Comparison of ENCODE assay signal across 1 cellular context in the genomic region with DNA sequence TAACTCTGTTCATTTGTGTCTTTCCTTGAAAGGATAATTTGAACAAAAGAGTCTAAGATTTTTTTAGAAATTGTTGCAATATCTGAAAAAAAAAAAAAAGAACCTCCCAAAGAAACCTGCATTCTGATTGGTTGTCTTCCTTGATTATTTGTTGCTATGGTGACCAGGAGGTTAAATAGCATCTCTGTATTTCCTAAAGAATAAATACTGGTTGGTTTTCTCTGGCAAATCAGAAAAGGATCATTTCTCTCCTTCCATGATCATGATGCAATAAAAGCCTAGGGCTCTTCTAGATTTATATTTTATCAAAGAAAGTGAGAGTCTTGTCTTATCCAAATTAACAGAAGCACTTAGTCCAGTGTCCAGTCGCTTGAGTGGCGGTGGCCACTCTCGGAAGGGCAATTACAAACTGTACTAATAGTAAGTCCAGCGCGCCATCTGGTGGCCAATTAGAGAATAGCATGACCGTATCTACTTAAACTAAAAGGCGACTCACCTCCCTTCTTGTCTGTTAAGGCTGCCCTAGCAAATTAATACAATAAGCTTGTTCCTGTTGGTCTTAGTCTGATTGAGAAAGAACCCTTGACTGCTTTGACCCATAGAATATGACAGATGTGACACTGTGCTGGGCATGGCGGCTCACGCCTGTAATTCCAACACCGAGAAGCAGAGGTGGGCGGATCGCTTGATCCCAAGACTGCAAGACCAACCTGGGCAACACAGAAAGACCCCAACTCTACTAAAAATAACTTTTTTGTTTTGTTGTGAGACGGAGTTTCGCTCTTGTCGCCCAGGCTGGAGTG.
TF ChIP-seq lines count a peak whose summit lies in the region.

No MANE protein-coding gene starts in this region.

TF ChIP-seq in K562, 482 proteins besides CTCF, POLR2A, EP300 and RAD21 (continued from another document):
- no peak for TF ChIP-seq MIER1 (IDR thresholded peaks at IDR 0.05; ENCODE audit: low read depth)
- TF ChIP-seq CC2D1A (IDR thresholded peaks at IDR 0.05) = 0 out of 2 replicates have a peak, but pooled peaks have one; percentile 63
- TF ChIP-seq SMARCA5 (IDR thresholded peaks at IDR 0.05) = no peak
- no peak for TF ChIP-seq TAF9B (IDR thresholded peaks at IDR 0.05; ENCODE audit: partially characterized antibody)
- peak; percentile 85 for TF ChIP-seq SMC3 (conservative IDR thresholded peaks at IDR 0.05; ENCODE audit: insufficient read depth, low read depth, low read length)
- peak; percentile 71 for TF ChIP-seq ZNF384 (IDR thresholded peaks at IDR 0.05; ENCODE audit: low read depth, low read length)
- TF ChIP-seq FOXP1 (CRISPR knock-in tag; IDR thresholded peaks at IDR 0.05) = no peak
- TF ChIP-seq, protein P1, sequence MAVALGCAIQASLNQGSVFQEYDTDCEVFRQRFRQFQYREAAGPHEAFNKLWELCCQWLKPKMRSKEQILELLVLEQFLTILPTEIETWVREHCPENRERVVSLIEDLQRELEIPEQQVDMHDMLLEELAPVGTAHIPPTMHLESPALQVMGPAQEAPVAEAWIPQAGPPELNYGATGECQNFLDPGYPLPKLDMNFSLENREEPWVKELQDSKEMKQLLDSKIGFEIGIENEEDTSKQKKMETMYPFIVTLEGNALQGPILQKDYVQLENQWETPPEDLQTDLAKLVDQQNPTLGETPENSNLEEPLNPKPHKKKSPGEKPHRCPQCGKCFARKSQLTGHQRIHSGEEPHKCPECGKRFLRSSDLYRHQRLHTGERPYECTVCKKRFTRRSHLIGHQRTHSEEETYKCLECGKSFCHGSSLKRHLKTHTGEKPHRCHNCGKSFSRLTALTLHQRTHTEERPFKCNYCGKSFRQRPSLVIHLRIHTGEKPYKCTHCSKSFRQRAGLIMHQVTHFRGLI (CRISPR knock-in tag; IDR thresholded peaks at IDR 0.05) = no peak
- TF ChIP-seq HNRNPL (IDR thresholded peaks at IDR 0.05; ENCODE audit: low read depth, low read length) = no peak
- TF ChIP-seq, protein P2, sequence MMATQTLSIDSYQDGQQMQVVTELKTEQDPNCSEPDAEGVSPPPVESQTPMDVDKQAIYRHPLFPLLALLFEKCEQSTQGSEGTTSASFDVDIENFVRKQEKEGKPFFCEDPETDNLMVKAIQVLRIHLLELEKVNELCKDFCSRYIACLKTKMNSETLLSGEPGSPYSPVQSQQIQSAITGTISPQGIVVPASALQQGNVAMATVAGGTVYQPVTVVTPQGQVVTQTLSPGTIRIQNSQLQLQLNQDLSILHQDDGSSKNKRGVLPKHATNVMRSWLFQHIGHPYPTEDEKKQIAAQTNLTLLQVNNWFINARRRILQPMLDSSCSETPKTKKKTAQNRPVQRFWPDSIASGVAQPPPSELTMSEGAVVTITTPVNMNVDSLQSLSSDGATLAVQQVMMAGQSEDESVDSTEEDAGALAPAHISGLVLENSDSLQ (IDR thresholded peaks at IDR 0.05) = peak; percentile 82
- peak in 1 of 2 experiments; percentile 31; a peak in 1 of 4 replicates for TF ChIP-seq KDM1A (IDR thresholded peaks at IDR 0.05)
- peak; percentile 65 for TF ChIP-seq DACH1 (IDR thresholded peaks at IDR 0.05; ENCODE audit: partially characterized antibody)
- TF ChIP-seq HDAC2 (IDR thresholded peaks at IDR 0.05) = peak; percentile 45; the same call in 1 of the 2 replicates
- TF ChIP-seq NCOA4 (IDR thresholded peaks at IDR 0.05; ENCODE audit: partially characterized antibody) = no peak
- TF ChIP-seq CEBPB (tag; IDR thresholded peaks at IDR 0.05) = peak; percentile 40; the same call in 1 of the 2 replicates
- TF ChIP-seq RFX1 (IDR thresholded peaks at IDR 0.05) = peak; percentile 93
- TF ChIP-seq KLF16 (IDR thresholded peaks at IDR 0.05) = 0 out of 2 replicates have a peak, but pooled peaks have one; percentile 28
- TF ChIP-seq, protein P3, sequence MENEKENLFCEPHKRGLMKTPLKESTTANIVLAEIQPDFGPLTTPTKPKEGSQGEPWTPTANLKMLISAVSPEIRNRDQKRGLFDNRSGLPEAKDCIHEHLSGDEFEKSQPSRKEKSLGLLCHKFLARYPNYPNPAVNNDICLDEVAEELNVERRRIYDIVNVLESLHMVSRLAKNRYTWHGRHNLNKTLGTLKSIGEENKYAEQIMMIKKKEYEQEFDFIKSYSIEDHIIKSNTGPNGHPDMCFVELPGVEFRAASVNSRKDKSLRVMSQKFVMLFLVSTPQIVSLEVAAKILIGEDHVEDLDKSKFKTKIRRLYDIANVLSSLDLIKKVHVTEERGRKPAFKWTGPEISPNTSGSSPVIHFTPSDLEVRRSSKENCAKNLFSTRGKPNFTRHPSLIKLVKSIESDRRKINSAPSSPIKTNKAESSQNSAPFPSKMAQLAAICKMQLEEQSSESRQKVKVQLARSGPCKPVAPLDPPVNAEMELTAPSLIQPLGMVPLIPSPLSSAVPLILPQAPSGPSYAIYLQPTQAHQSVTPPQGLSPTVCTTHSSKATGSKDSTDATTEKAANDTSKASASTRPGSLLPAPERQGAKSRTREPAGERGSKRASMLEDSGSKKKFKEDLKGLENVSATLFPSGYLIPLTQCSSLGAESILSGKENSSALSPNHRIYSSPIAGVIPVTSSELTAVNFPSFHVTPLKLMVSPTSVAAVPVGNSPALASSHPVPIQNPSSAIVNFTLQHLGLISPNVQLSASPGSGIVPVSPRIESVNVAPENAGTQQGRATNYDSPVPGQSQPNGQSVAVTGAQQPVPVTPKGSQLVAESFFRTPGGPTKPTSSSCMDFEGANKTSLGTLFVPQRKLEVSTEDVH (IDR thresholded peaks at IDR 0.05; ENCODE audit: low read depth, partially characterized antibody) = peak; percentile 32
- TF ChIP-seq CEBPG (CRISPR knock-in tag; IDR thresholded peaks at IDR 0.05) = no peak
- TF ChIP-seq CEBPG (tag; conservative IDR thresholded peaks at IDR 0.05 in 1 of 2, IDR thresholded peaks at IDR 0.05 in 1 of 2) = peak; percentile 67 to 82
- peak; percentile 8 for TF ChIP-seq ZFP36 (IDR thresholded peaks at IDR 0.05; ENCODE audit: low read depth, low read length, partially characterized antibody)
- TF ChIP-seq ATF3 (IDR thresholded peaks at IDR 0.05) = peak; percentile 55
- no peak for TF ChIP-seq ATF3 (CRISPR knock-in tag; conservative IDR thresholded peaks at IDR 0.05)
- TF ChIP-seq CSDE1 (IDR thresholded peaks at IDR 0.05) = peak in 1 of 2 experiments; percentile 56; a peak in 1 of 4 replicates
- no peak for TF ChIP-seq ZNF253 (CRISPR knock-in tag; conservative IDR thresholded peaks at IDR 0.05)
- no peak for TF ChIP-seq GMEB1 (CRISPR knock-in tag; IDR thresholded peaks at IDR 0.05)
- TF ChIP-seq PBX2 (CRISPR knock-in tag; IDR thresholded peaks at IDR 0.05; ENCODE audit: low read depth) = peak; percentile 27; the same call in 1 of the 2 replicates
- peak; percentile 42; the same call in 1 of the 2 replicates for TF ChIP-seq PBX2 (tag; conservative IDR thresholded peaks at IDR 0.05; ENCODE audit: low read depth)
- 0 out of 2 replicates have a peak, but pooled peaks have one; percentile 31 for TF ChIP-seq IRF9 (tag; IDR thresholded peaks at IDR 0.05)
